ENCODE assay signal across 19 cellular contexts in genomic region chr15:27250223-27250622, GRCh38.
DNase-seq lines count a peak whose midpoint lies in the region; FAIRE-seq and TF ChIP-seq lines count a peak whose summit lies in the region.
"Had no signal": no experiment of that assay in that cellular context is flagged by ENCODE, and none has a peak within 500 bp of the region (broad histone marks: within the 10 kb centered on the region; RNA-seq: fewer than 3 reads in every experiment).

No MANE protein-coding gene starts in this region.

- H3K4me1 ChIP-seq in endodermal cell (ENCODE audit: control insufficient read depth, insufficient read depth, low read length): no peaks in the 10 kb centered on the region
- H3K4me1 ChIP-seq: adrenal gland, suprapubic skin had no signal

- H3K27ac ChIP-seq in C4-2B (no peak overlapping the region), endodermal cell (ENCODE audit: low read depth, low read length) (no peak overlapping the region)
- H3K27ac ChIP-seq: adrenal gland, dorsolateral prefrontal cortex, skin epidermis, suprapubic skin had no signal

- H3K27ac Mint-ChIP-seq in endodermal cell: no peak overlapping the region
- H3K27ac Mint-ChIP-seq in T-helper 2 cell treated with Interferon-gamma antibody and Interleukin-4, amounts not matched to agents 5 μg/mL and 100 μg/mL, for 36 hours: no peak overlapping the region
- no peak overlapping the region for H3K27ac Mint-ChIP-seq in activated naive CD8-positive, alpha-beta T cell treated with anti-CD3 and anti-CD28 coated beads for 36 hours
- H3K27ac Mint-ChIP-seq: activated T-helper 17 cell treated with anti-CD3 and anti-CD28 coated beads, Interleukin-2, amount 50 U/mL, for 72 hours; B cell had no signal

- H3K36me3 Mint-ChIP-seq in endodermal cell (ENCODE audit: low read depth): no peaks in the 10 kb centered on the region
- no peaks in the 10 kb centered on the region for H3K36me3 Mint-ChIP-seq in T-helper 2 cell treated with Interferon-gamma antibody and Interleukin-4, amounts not matched to agents 5 μg/mL and 100 μg/mL, for 36 hours (ENCODE audit: low read depth)
- no peaks in the 10 kb centered on the region for H3K36me3 Mint-ChIP-seq in activated naive CD8-positive, alpha-beta T cell treated with anti-CD3 and anti-CD28 coated beads for 36 hours

- no peak overlapping the region for H3K4me3 Mint-ChIP-seq in endodermal cell
- H3K4me3 Mint-ChIP-seq in T-helper 2 cell treated with Interferon-gamma antibody and Interleukin-4, amounts not matched to agents 5 μg/mL and 100 μg/mL, for 36 hours: no peak overlapping the region
- H3K4me3 Mint-ChIP-seq in activated naive CD8-positive, alpha-beta T cell treated with anti-CD3 and anti-CD28 coated beads for 36 hours: no peak overlapping the region
- H3K4me3 Mint-ChIP-seq: activated T-helper 17 cell treated with anti-CD3 and anti-CD28 coated beads, Interleukin-2, amount 50 U/mL, for 72 hours; B cell had no signal

- no peaks in the 10 kb centered on the region for H3K27me3 ChIP-seq in endodermal cell (ENCODE audit: control insufficient read depth, insufficient read depth, low read length, poor library complexity, severe bottlenecking)
- H3K27me3 ChIP-seq: adrenal gland, dorsolateral prefrontal cortex, suprapubic skin had no signal

- no peaks in the 10 kb centered on the region for H3K9me3 Mint-ChIP-seq in endodermal cell
- peaks cover 31% of the 10 kb centered on the region for H3K9me3 Mint-ChIP-seq in T-helper 2 cell treated with Interferon-gamma antibody and Interleukin-4, amounts not matched to agents 5 μg/mL and 100 μg/mL, for 36 hours
- H3K9me3 Mint-ChIP-seq in activated naive CD8-positive, alpha-beta T cell treated with anti-CD3 and anti-CD28 coated beads for 36 hours: no peaks in the 10 kb centered on the region

- WGBS in endodermal cell (ENCODE audit: insufficient coverage in 1 of 2, insufficient read length in 1 of 2), 2 experiments: 89 to 96% methylated on average over 5 to 6 of the region's 6 CpGs

- H3K9me3 ChIP-seq in endodermal cell (ENCODE audit: control insufficient read depth, low read length): no peaks in the 10 kb centered on the region
- H3K9me3 ChIP-seq: adrenal gland, suprapubic skin had no signal

- no peak overlapping the region for H3K4me3 ChIP-seq in endodermal cell (ENCODE audit: low read length)
- H3K4me3 ChIP-seq: adrenal gland, dorsolateral prefrontal cortex, skin epidermis, suprapubic skin had no signal

- DNase-seq in DMS53 treated with DMSO at 0.1 percent for 48 hours (lab: John Stamatoyannopoulos, UW; ENCODE audit: unreplicated experiment): peak; percentile 90
- peak; percentile 2 for DNase-seq in NCI-H526 treated with DMSO at 0.1 percent for 48 hours (lab: John Stamatoyannopoulos, UW)
- no peak for DNase-seq in endodermal cell
- no peak for DNase-seq in T-helper 2 cell treated with Interferon-gamma antibody and Interleukin-4, amounts not matched to agents 5 μg/mL and 100 μg/mL, for 36 hours (ENCODE audit: low spot score)
- DNase-seq in activated naive CD8-positive, alpha-beta T cell treated with anti-CD3 and anti-CD28 coated beads for 36 hours: no peak
- no peak for DNase-seq in RCC 7860 (ENCODE audit: low spot score)
- DNase-seq: activated CD4-positive, CD25-positive, alpha-beta regulatory T cell; adrenal gland; dorsolateral prefrontal cortex; Karpas-422; NCI-H187; NK-92 treated with Interleukin-12 subunit alpha and Interleukin-12 subunit beta, amount 100 ng/mL, for 24 hours; stimulated activated CD4-positive, alpha-beta T cell treated with anti-CD3 and anti-CD28 coated beads, Interleukin-4, amount 100 ng/mL, for 1 hour; T-helper 1 cell had no signal

- H3K27me3 Mint-ChIP-seq in endodermal cell (ENCODE audit: insufficient read depth): no peaks in the 10 kb centered on the region
- H3K27me3 Mint-ChIP-seq in T-helper 2 cell treated with Interferon-gamma antibody and Interleukin-4, amounts not matched to agents 5 μg/mL and 100 μg/mL, for 36 hours (ENCODE audit: low read depth): no peaks in the 10 kb centered on the region
- H3K27me3 Mint-ChIP-seq in activated naive CD8-positive, alpha-beta T cell treated with anti-CD3 and anti-CD28 coated beads for 36 hours: no peaks in the 10 kb centered on the region
- H3K27me3 Mint-ChIP-seq: activated T-helper 17 cell treated with anti-CD3 and anti-CD28 coated beads, Interleukin-2, amount 50 U/mL, for 72 hours; B cell had no signal

- no peak for FAIRE-seq in RCC 7860 (lab: Jason Lieb, UNC)

- no peak overlapping the region for H3K9ac ChIP-seq in endodermal cell (ENCODE audit: extremely low read depth, low read length, poor library complexity, severe bottlenecking)

- TF ChIP-seq CTCF in C4-2B (conservative IDR thresholded peaks at IDR 0.05): peak; percentile 38
- peak; percentile 28 for TF ChIP-seq CTCF in endodermal cell (conservative IDR thresholded peaks at IDR 0.05)

- H3K4me1 Mint-ChIP-seq in endodermal cell: no peaks in the 10 kb centered on the region
- no peaks in the 10 kb centered on the region for H3K4me1 Mint-ChIP-seq in T-helper 2 cell treated with Interferon-gamma antibody and Interleukin-4, amounts not matched to agents 5 μg/mL and 100 μg/mL, for 36 hours (ENCODE audit: low read depth)
- no peaks in the 10 kb centered on the region for H3K4me1 Mint-ChIP-seq in activated naive CD8-positive, alpha-beta T cell treated with anti-CD3 and anti-CD28 coated beads for 36 hours
- H3K4me1 Mint-ChIP-seq: activated T-helper 17 cell treated with anti-CD3 and anti-CD28 coated beads, Interleukin-2, amount 50 U/mL, for 72 hours; B cell had no signal

- no peaks in the 10 kb centered on the region for H3K36me3 ChIP-seq in endodermal cell (ENCODE audit: control insufficient read depth, insufficient read depth, low read length)
- H3K36me3 ChIP-seq: adrenal gland, suprapubic skin had no signal

Comparison
In these comparisons a context has a peak if more than half of its experiments do, and no peak if none do; other contexts are left out.
1. DNase-seq: peak in DMS53 treated with DMSO at 0.1 percent for 48 hours (single experiment) and NCI-H526 treated with DMSO at 0.1 percent for 48 hours (single experiment); none in endodermal cell (single experiment), T-helper 2 cell treated with Interferon-gamma antibody and Interleukin-4, amounts not matched to agents 5 μg/mL and 100 μg/mL, for 36 hours (single experiment), activated naive CD8-positive, alpha-beta T cell treated with anti-CD3 and anti-CD28 coated beads for 36 hours (single experiment) and RCC 7860 (single experiment).